Comparison of ENCODE assay signal across 26 cellular contexts in the genomic region with DNA sequence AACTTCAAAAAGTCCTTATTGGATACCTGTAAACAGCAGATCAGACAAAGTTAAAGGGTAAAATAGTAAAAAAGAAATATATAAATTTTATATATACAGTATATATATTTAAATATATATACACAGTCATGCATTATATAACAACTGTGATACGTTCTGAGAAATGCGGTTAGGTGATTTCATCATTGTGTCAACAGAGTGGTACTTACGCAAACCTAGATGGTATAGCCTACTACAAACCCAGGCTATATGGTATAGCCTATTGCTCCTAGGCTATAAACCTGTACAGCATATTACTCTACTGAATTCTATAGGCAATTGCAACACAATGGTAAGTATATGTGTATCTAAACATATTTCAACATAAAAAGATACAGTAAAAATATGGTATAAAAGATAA.
"Had no signal": no experiment of that assay in that cellular context is flagged by ENCODE, and none has a peak within 500 bp of the region (broad histone marks: within the 10 kb centered on the region; RNA-seq: fewer than 3 reads in every experiment).

No MANE protein-coding gene starts in this region.

- H3K9ac ChIP-seq: neural progenitor cell had no signal

- H3K27me3 ChIP-seq: gastrocnemius medialis, neural progenitor cell, right atrium auricular region, stomach, thyroid gland, upper lobe of left lung, vagina had no signal

- H3K27ac ChIP-seq: gastrocnemius medialis, left ventricle myocardium inferior, neural progenitor cell, right atrium auricular region, stomach, thyroid gland, upper lobe of left lung, vagina had no signal

- H2AFZ ChIP-seq: neural progenitor cell had no signal

- H3K27me3 Mint-ChIP-seq: stimulated activated naive B cell treated with anti-CD40 and anti-IgM and Interleukin-4, amounts not matched to agents 10 μg/mL and 1 μg/mL and 100 μg/mL, for 72 hours had no signal

- H3K4me3 Mint-ChIP-seq: activated T-cell treated with anti-CD3 and anti-CD28 coated beads, Interleukin-2, amount 50 U/mL, for 72 hours; natural killer cell; neural progenitor cell; stimulated activated naive B cell treated with anti-CD40 and anti-IgM and Interleukin-4, amounts not matched to agents 10 μg/mL and 1 μg/mL and 100 μg/mL, for 72 hours had no signal

- H3K4me2 ChIP-seq: neural progenitor cell had no signal

- H3K27ac Mint-ChIP-seq: activated naive CD4-positive, alpha-beta T cell treated with anti-CD3 and anti-CD28 coated beads, Interleukin-2, amount 50 U/mL, for 72 hours; activated T-cell treated with anti-CD3 and anti-CD28 coated beads, Interleukin-2, amount 50 U/mL, for 72 hours; natural killer cell; neural progenitor cell; stimulated activated naive B cell treated with anti-CD40 and anti-IgM and Interleukin-4, amounts not matched to agents 10 μg/mL and 1 μg/mL and 100 μg/mL, for 72 hours had no signal

- H3K9me3 ChIP-seq: gastrocnemius medialis, left ventricle myocardium inferior, right atrium auricular region, stomach, thyroid gland, upper lobe of left lung, vagina had no signal

- H3K36me3 ChIP-seq: gastrocnemius medialis, left ventricle myocardium inferior, neural progenitor cell, right atrium auricular region, stomach, thyroid gland, upper lobe of left lung, vagina had no signal

- H3K4me3 ChIP-seq: gastrocnemius medialis, left ventricle myocardium inferior, lung, neural progenitor cell, right atrium auricular region, stomach, thyroid gland, upper lobe of left lung, vagina had no signal

- H3K4me1 Mint-ChIP-seq: natural killer cell; neural progenitor cell; stimulated activated naive B cell treated with anti-CD40 and anti-IgM and Interleukin-4, amounts not matched to agents 10 μg/mL and 1 μg/mL and 100 μg/mL, for 72 hours had no signal

- FAIRE-seq: endometrium had no signal

- DNase-seq: activated CD4-positive, alpha-beta T cell treated with anti-CD3 and anti-CD28 coated beads for 4 hours; activated CD4-positive, alpha-beta T cell treated with anti-CD3 and anti-CD28 coated beads, Interleukin-2, amount 50 U/mL, for 4 hours; activated naive CD4-positive, alpha-beta T cell; activated T-cell treated with anti-CD3 and anti-CD28 coated beads for 4 hours; activated T-cell treated with anti-CD3 and anti-CD28 coated beads, Interleukin-2, amount 50 U/mL, for 72 hours; dermis blood vessel endothelial cell; effector CD4-positive, alpha-beta T cell; gastrocnemius medialis; glutamatergic neuron; islet precursor cell; left ventricle myocardium inferior; mesendoderm; natural killer cell; occipital lobe; stimulated activated CD4-positive, alpha-beta T cell treated with anti-CD3 and anti-CD28 coated beads, Interleukin-15, amount 100 ng/mL, for 24 hours; stimulated activated CD4-positive, alpha-beta T cell treated with anti-CD3 and anti-CD28 coated beads, Interleukin-2, amount 100 ng/mL, for 24 hours; stimulated activated naive B cell treated with anti-CD40 and anti-IgM and Interleukin-4, amounts not matched to agents 10 μg/mL and 1 μg/mL and 100 μg/mL, for 72 hours; stomach; thyroid gland; upper lobe of left lung had no signal

- H3K4me1 ChIP-seq: gastrocnemius medialis, left ventricle myocardium inferior, neural progenitor cell, right atrium auricular region, stomach, thyroid gland, upper lobe of left lung, vagina had no signal

- H3K36me3 Mint-ChIP-seq: activated naive CD4-positive, alpha-beta T cell treated with anti-CD3 and anti-CD28 coated beads, Interleukin-2, amount 50 U/mL, for 72 hours; natural killer cell; stimulated activated naive B cell treated with anti-CD40 and anti-IgM and Interleukin-4, amounts not matched to agents 10 μg/mL and 1 μg/mL and 100 μg/mL, for 72 hours had no signal

- ATAC-seq: activated naive CD4-positive, alpha-beta T cell treated with anti-CD3 and anti-CD28 coated beads, Interleukin-2, amount 50 U/mL, for 72 hours; activated T-cell treated with anti-CD3 and anti-CD28 coated beads, Interleukin-2, amount 50 U/mL, for 72 hours; gastrocnemius medialis; natural killer cell; stimulated activated naive B cell treated with anti-CD40 and anti-IgM and Interleukin-4, amounts not matched to agents 10 μg/mL and 1 μg/mL and 100 μg/mL, for 72 hours had no signal
